In the genomic region with DNA sequence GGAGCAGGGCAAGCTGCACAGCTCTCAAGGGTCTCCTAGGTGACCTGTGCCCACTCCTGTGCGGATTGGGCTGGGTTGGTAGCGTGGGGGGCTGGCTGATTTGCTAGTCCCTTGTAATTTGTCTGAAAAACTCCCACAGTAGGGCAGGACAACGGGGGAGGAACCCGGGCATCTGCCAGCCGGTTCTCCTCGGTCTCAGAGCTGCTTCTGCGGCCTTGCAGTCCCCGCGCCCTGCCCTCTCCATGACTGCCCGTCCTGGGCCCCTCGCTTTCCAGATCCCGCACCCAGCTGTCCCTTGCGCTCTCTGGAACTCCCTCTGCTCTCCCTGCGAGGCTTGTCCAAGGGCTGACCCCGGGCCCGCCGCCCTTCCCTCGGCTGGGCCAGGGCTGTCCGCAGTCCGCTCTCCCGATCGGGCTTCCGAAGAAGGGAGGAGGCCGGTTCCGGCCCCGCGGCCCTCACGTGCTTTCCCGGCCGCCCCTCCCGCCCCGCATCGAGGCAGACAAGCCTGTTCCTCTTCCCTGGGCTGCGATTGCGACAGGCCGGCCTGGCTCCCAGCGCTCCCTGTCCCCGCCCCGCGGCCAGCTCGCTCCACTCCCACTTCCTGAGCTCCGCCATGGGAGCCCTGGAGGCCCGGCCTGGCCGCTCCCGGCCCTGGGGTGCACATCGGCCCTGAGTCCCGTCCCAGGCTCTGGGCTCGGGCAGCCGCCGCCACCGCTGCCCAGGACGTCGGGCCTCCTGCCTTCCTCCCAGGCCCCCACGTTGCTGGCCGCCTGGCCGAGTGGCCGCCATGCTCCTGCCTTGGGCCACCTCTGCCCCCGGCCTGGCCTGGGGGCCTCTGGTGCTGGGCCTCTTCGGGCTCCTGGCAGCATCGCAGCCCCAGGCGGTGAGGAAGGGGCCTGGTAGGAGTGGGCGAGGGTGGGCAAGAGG, we compare ENCODE assay signal across 1 cellular context.
TF ChIP-seq lines count a peak whose summit lies in the region.

LTBR (plus strand) TSS at position 591 of the 927 bp plus-strand sequence; CDS start at position 788, 197 bp downstream.

TF ChIP-seq in H1, 55 proteins besides CTCF, POLR2A, EP300 and RAD21 (continued from another document):
- peak; percentile 50; the same call in 1 of the 2 replicates for TF ChIP-seq TBP (IDR thresholded peaks at IDR 0.05; ENCODE audit: low read depth, low read length)
- peak; percentile 55; the same call in 1 of the 2 replicates for TF ChIP-seq RBBP5 (IDR thresholded peaks at IDR 0.05; ENCODE audit: borderline replicate concordance, low read depth, low read length)
- no peak for TF ChIP-seq CHD1 (IDR thresholded peaks at IDR 0.05; ENCODE audit: low read depth, low read length)
- TF ChIP-seq TAF1 (IDR thresholded peaks at IDR 0.05; ENCODE audit: low read depth, low read length): 0 out of 2 replicates have a peak, but pooled peaks have one; percentile 7
- peak; percentile 91 for TF ChIP-seq E2F6 (IDR thresholded peaks at IDR 0.05)
- no peak for TF ChIP-seq KDM5A (IDR thresholded peaks at IDR 0.05; ENCODE audit: low read length)
- no peak for TF ChIP-seq SP2 (IDR thresholded peaks at IDR 0.05; ENCODE audit: low read length)
- no peak for TF ChIP-seq SIX5 (IDR thresholded peaks at IDR 0.05; ENCODE audit: low read depth, low read length)
- TF ChIP-seq BACH1 (IDR thresholded peaks at IDR 0.05; ENCODE audit: low read length): no peak
- peak; percentile 42; the same call in 1 of the 2 replicates for TF ChIP-seq SUZ12 (IDR thresholded peaks at IDR 0.05; ENCODE audit: low read length)
- TF ChIP-seq, protein P1, sequence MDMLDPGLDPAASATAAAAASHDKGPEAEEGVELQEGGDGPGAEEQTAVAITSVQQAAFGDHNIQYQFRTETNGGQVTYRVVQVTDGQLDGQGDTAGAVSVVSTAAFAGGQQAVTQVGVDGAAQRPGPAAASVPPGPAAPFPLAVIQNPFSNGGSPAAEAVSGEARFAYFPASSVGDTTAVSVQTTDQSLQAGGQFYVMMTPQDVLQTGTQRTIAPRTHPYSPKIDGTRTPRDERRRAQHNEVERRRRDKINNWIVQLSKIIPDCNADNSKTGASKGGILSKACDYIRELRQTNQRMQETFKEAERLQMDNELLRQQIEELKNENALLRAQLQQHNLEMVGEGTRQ (IDR thresholded peaks at IDR 0.05; ENCODE audit: low read length): no peak; the same call in 1 of the 2 replicates
- peak; percentile 43; the same call in 1 of the 2 replicates for TF ChIP-seq PHF8 (conservative IDR thresholded peaks at IDR 0.05; ENCODE audit: low read depth, low read length)
- peak; percentile 92 for TF ChIP-seq CEBPB (IDR thresholded peaks at IDR 0.05; ENCODE audit: low read depth, low read length)
- no peak for TF ChIP-seq FOSL1 (IDR thresholded peaks at IDR 0.05; ENCODE audit: insufficient read depth, low read depth, low read length)
- 0 out of 2 replicates have a peak, but pooled peaks have one; percentile 6 for TF ChIP-seq YY1 (IDR thresholded peaks at IDR 0.05; ENCODE audit: low read depth, low read length)
- no peak for TF ChIP-seq HDAC2 (IDR thresholded peaks at IDR 0.05; ENCODE audit: borderline replicate concordance in 1 of 2, low read depth in 2 of 2, low read length in 2 of 2)
- peak; percentile 95 for TF ChIP-seq MAX (IDR thresholded peaks at IDR 0.05)
- no peak for TF ChIP-seq BRCA1 (IDR thresholded peaks at IDR 0.05; ENCODE audit: low read depth, low read length)
- 0 out of 2 replicates have a peak, but pooled peaks have one; percentile 61 for TF ChIP-seq GABPA (IDR thresholded peaks at IDR 0.05; ENCODE audit: borderline replicate concordance, insufficient read depth, low read length)
- peak; percentile 77 for TF ChIP-seq ASH2L (IDR thresholded peaks at IDR 0.05; ENCODE audit: low read length)
